8 cellular contexts compared by ENCODE assay signal in the genomic region with DNA sequence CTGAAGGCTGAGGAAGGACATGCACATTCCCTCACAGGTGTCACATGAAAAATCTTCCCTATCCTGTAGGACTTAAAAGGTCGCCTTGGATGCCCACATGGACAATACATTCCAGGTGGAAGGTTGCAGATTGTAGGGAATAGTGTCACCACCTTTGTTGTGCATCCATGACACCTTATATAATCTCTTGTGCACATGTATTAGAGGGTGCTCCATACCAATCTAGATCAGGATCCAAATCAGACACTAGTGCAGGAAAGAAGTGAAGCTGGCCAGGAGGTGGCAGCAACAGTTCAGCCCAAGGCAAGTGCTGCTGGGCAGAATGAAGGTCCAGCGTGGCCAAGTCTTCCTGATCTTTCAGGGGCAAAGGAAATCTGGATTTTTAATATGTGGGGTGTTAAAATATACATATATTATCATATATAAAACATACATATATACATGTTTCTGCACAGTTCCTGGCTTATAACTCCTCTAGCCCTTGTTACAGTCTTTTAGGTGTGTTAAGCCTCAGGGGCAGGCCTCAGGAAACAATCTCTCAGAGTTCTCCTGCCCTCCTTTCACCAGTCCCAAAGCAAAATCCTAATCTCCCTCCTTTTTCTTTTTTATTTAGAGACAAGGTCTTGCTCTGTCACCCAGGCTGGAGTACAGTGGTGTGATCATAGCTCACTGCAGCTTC. TPM values are rescaled to one million over a fixed set of nuclear protein-coding genes. Genes with fewer than 3 reads are reported as not detected.
DNase-seq lines count a peak whose midpoint lies in the region; ATAC-seq and TF ChIP-seq lines count a peak whose summit lies in the region.

No MANE protein-coding gene starts in this region.

- H3K27ac Mint-ChIP-seq in activated naive CD4-positive, alpha-beta T cell treated with anti-CD3 and anti-CD28 coated beads, Interleukin-2, amount 50 U/mL, for 72 hours = peak overlapping the region in 1 of 2 donors; percentile 77

- H2BK120ac ChIP-seq in IMR-90 (ENCODE audit: low read depth, low read length) = no peak overlapping the region

- POLR2A ChIA-PET in IMR-90 (lab: Charles Lee; ENCODE audit: unreplicated experiment) = no interaction called here

- H3K27me3 ChIP-seq in IMR-90 (ENCODE audit: control insufficient read depth, insufficient read depth, low read length) = no peaks in the 10 kb centered on the region
- H3K27me3 ChIP-seq in heart left ventricle = no peaks in the 10 kb centered on the region

- peak; percentile 76 for TF ChIP-seq CTCF in IMR-90 (conservative IDR thresholded peaks at IDR 0.05; ENCODE audit: low read depth, low read length)
- TF ChIP-seq CTCF in heart left ventricle (IDR thresholded peaks at IDR 0.05) = peak; percentile 49 to 80 (median 68)

- peak; percentile 15 for DNase-seq in NK-92 treated with Interleukin-12 subunit alpha and Interleukin-12 subunit beta, amount 100 ng/mL, for 24 hours (lab: John Stamatoyannopoulos, UW)
- DNase-seq in NK-92 (lab: John Stamatoyannopoulos, UW; ENCODE audit: unreplicated experiment) = no peak
- peak; percentile 74 for DNase-seq in IMR-90
- peak; percentile 48 for DNase-seq in RPMI8226
- DNase-seq in activated naive CD4-positive, alpha-beta T cell treated with anti-CD3 and anti-CD28 coated beads, Interleukin-2, amount 50 U/mL, for 72 hours (ENCODE audit: low spot score in 2 of 2) = peak in 1 of 2 donors; percentile 49
- DNase-seq in heart left ventricle = peak; percentile 62 to 75 (median 70)
- DNase-seq in posterior vena cava (ENCODE audit: low spot score) = peak; percentile 89

- no peak overlapping the region for H2AK9ac ChIP-seq in IMR-90 (replicated peaks; ENCODE audit: low read depth, low read length, poor library complexity)

- H3K9me3 ChIP-seq in IMR-90 (ENCODE audit: control insufficient read depth, insufficient read depth, low read length) (no peaks in the 10 kb centered on the region), heart left ventricle (no peaks in the 10 kb centered on the region)

- no TSS peak for BruUV-seq in IMR-90 (replicated peaks; lab: Mats Ljungman, UMichigan)

- H3K9me1 ChIP-seq in IMR-90 (ENCODE audit: insufficient read depth, low read length) = no peaks in the 10 kb centered on the region

- H3K4me1 ChIP-seq in IMR-90 (ENCODE audit: control insufficient read depth, insufficient read depth, low read length) (no peaks in the 10 kb centered on the region), heart left ventricle (peaks cover 0 to 21% (median 2%) of the 10 kb centered on the region in 12 donors)

- CTCF ChIA-PET in IMR-90 (lab: Yijun Ruan, JAX) = interaction anchor here (0.9 to 2.1 kb wide), 4 partner anchors 8 to 272 kb away, joined by 3 to 11 read pairs (median 5); no protein-coding TSS in a partner anchor

- no peak overlapping the region for H4K8ac ChIP-seq in IMR-90 (ENCODE audit: low read depth in 2 of 2, low read length in 2 of 2)

- peak; percentile 87 for TF ChIP-seq RAD21 in IMR-90 (IDR thresholded peaks at IDR 0.05; ENCODE audit: low read length)

- H3K23ac ChIP-seq in IMR-90 (ENCODE audit: low read depth, low read length) = no peak overlapping the region

- H4K91ac ChIP-seq in IMR-90 (ENCODE audit: insufficient read depth, low read depth, low read length) = no peak overlapping the region

- no peak overlapping the region for H3K4me2 ChIP-seq in IMR-90 (ENCODE audit: low read depth, low read length)

- no peaks in the 10 kb centered on the region for H4K20me1 ChIP-seq in IMR-90 (ENCODE audit: insufficient read depth, low read length)

- 0 out of 2 replicates have a peak overlapping the region, but pooled peaks have one; percentile 8 for H2AK5ac ChIP-seq in IMR-90 (ENCODE audit: low read depth, low read length)

- no peak overlapping the region for H3K56ac ChIP-seq in IMR-90 (ENCODE audit: extremely low read depth, insufficient read depth, low read length)

- dilution Hi-C loops in IMR-90 (cut with HindIII; ENCODE audit: low sequenced_read_pairs, unreplicated experiment) = no loop called here

- TF ChIP-seq POLR2A in IMR-90 (IDR thresholded peaks at IDR 0.05; ENCODE audit: low read depth, low read length) (no peak), heart left ventricle (IDR thresholded peaks at IDR 0.05) (no peak)

- no peak overlapping the region for H3K4me3 ChIP-seq in IMR-90 (ENCODE audit: insufficient read depth, low read depth, low read length)
- H3K4me3 ChIP-seq in heart left ventricle = no peak overlapping the region

- peaks cover 0 to 6% of the 10 kb centered on the region in 2 donors for H3K36me3 Mint-ChIP-seq in activated naive CD4-positive, alpha-beta T cell treated with anti-CD3 and anti-CD28 coated beads, Interleukin-2, amount 50 U/mL, for 72 hours

- H3K27ac ChIP-seq in IMR-90 (ENCODE audit: insufficient read depth, low read length) (no peak overlapping the region), heart left ventricle (no peak overlapping the region)

- H3K36me3 ChIP-seq in IMR-90 (ENCODE audit: control insufficient read depth, insufficient read depth, low read length) (peaks cover 7% of the 10 kb centered on the region), heart left ventricle (peaks cover 0 to 82% (median 54%) of the 10 kb centered on the region in 9 donors)

- in situ Hi-C loops in IMR-90 (cut with MboI; ENCODE audit: low sequenced_read_pairs) = loop anchor here (5.0 kb wide), 2 partner anchors 162 to 272 kb away; no protein-coding TSS in a partner anchor

- H3K9ac ChIP-seq in IMR-90 (ENCODE audit: low read depth, low read length) = no peak overlapping the region

- H3K14ac ChIP-seq in IMR-90 (replicated peaks; ENCODE audit: low read depth, low read length) = no peak overlapping the region

- no peak overlapping the region for H2BK20ac ChIP-seq in IMR-90 (ENCODE audit: low read depth, low read length)

- intact Hi-C loops in IMR-90 (cut with micrococcal nuclease) = loop anchor here (1.0 to 2.0 kb wide), 3 partner anchors 164 to 272 kb away; no protein-coding TSS in a partner anchor
- intact Hi-C loops in heart left ventricle (cut with DNase I) = loop anchor here in 8 of 10 donors (2.0 to 10.0 kb wide), 9 partner anchors 159 to 459 kb away; a partner anchor contains a TSS
- intact Hi-C loops in posterior vena cava (cut with DNase I) = no loop called here

- H3K18ac ChIP-seq in IMR-90 (ENCODE audit: low read depth, low read length) = no peak overlapping the region

- no peak overlapping the region for H2BK15ac ChIP-seq in IMR-90 (ENCODE audit: low read depth, low read length)

- H3K4ac ChIP-seq in IMR-90 (ENCODE audit: low read depth, low read length) = no peak overlapping the region

- no peaks in the 10 kb centered on the region for H3K9me3 Mint-ChIP-seq in activated naive CD4-positive, alpha-beta T cell treated with anti-CD3 and anti-CD28 coated beads, Interleukin-2, amount 50 U/mL, for 72 hours

- H4K5ac ChIP-seq in IMR-90 (ENCODE audit: low read depth, low read length) = no peak overlapping the region

- peaks cover 3% of the 10 kb centered on the region in 2 experiments; a peak in 2 of 4 replicates for H3K79me1 ChIP-seq in IMR-90 (ENCODE audit: low read depth in 1 of 2, low read length in 2 of 2)

- ATAC-seq in IMR-90 (ENCODE audit: low read depth) (peak; percentile 86), heart left ventricle (peak; percentile 66 to 85 (median 77)), GM18861 (IDR thresholded peaks at IDR 0.05; ENCODE audit: unreplicated experiment) (no peak)
- peak; percentile 58 to 65 for ATAC-seq in activated naive CD4-positive, alpha-beta T cell treated with anti-CD3 and anti-CD28 coated beads, Interleukin-2, amount 50 U/mL, for 72 hours

- H2AFZ ChIP-seq in IMR-90 (replicated peaks; ENCODE audit: low read length, poor library complexity) = no peak overlapping the region

- H2BK5ac ChIP-seq in IMR-90 (ENCODE audit: low read depth, low read length, poor library complexity, severe bottlenecking) = no peak overlapping the region

- no CpG with 5 or more reads among the region's 2 CpGs for WGBS in IMR-90 (ENCODE audit: extremely low coverage in 2 of 2, insufficient read length in 1 of 2), 2 experiments
- WGBS in heart left ventricle, 4 donors = 37 to 53% (median 48%) methylated on average over 2 of the region's 2 CpGs

RNA-seq across cellular contexts. Expression of a gene that starts 16.6 kb away (rescaled TPM):
- 31.1 and 43.0 TPM in 2 replicates for total RNA-seq in IMR-90 (2012; rRNA removed)
- polyA plus RNA-seq in IMR-90 (2012; rRNA removed) = 45.7 and 54.6 TPM in 2 replicates
- polyA plus RNA-seq in IMR-90 (2012; cell fraction: cytosol; rRNA removed) = 13.7 and 15.5 TPM in 2 replicates
- 11.6 and 39.8 TPM in 2 replicates for polyA plus RNA-seq in IMR-90 (2012; cell fraction: nucleus; rRNA removed; ENCODE audit: low replicate concordance)
- total RNA-seq in activated naive CD4-positive, alpha-beta T cell treated with anti-CD3 and anti-CD28 coated beads, Interleukin-2, amount 50 U/mL, for 72 hours = 10 to 100 TPM; 17.2 to 36.7 TPM
- total RNA-seq in heart left ventricle = 10 to 100 TPM; 16.6 to 27.1 (median 21.6) TPM
- polyA plus RNA-seq in heart left ventricle = 10 to 100 TPM; 12.0 to 43.3 TPM
- total RNA-seq in posterior vena cava = 10 to 100 TPM; 19.0 to 19.1 TPM

RNA-seq across cellular contexts. Expression of a gene that starts 16.9 kb away (rescaled TPM):
- total RNA-seq in IMR-90 (2012; rRNA removed) = 35.1 and 49.2 TPM in 2 replicates
- 37.3 and 47.9 TPM in 2 replicates for polyA plus RNA-seq in IMR-90 (2012; rRNA removed)
- 6.5 and 13.1 TPM in 2 replicates for polyA plus RNA-seq in IMR-90 (2012; cell fraction: cytosol; rRNA removed)
- polyA plus RNA-seq in IMR-90 (2012; cell fraction: nucleus; rRNA removed; ENCODE audit: low replicate concordance) = 12.0 and 79.9 TPM in 2 replicates
- total RNA-seq in activated naive CD4-positive, alpha-beta T cell treated with anti-CD3 and anti-CD28 coated beads, Interleukin-2, amount 50 U/mL, for 72 hours = 10 to 100 TPM; 62.8 to 86.4 TPM
- 10 to 100 TPM; 11.3 to 27.7 (median 22.2) TPM for total RNA-seq in heart left ventricle
- polyA plus RNA-seq in heart left ventricle = 10 to 100 TPM; 12.3 to 20.8 TPM
- total RNA-seq in posterior vena cava = 10 to 100 TPM; 18.0 to 20.6 TPM

RNA-seq across cellular contexts. Expression of a gene that starts 41.3 kb away (rescaled TPM):
- total RNA-seq in IMR-90 (2012; rRNA removed) = 26.2 and 43.9 TPM in 2 replicates
- polyA plus RNA-seq in IMR-90 (2012; rRNA removed) = 28.2 and 35.5 TPM in 2 replicates
- polyA plus RNA-seq in IMR-90 (2012; cell fraction: cytosol; rRNA removed) = 2.6 and 6.0 TPM in 2 replicates
- 19.4 and 266 TPM in 2 replicates for polyA plus RNA-seq in IMR-90 (2012; cell fraction: nucleus; rRNA removed; ENCODE audit: low replicate concordance)
- 100 to 1,000 TPM; 138 to 261 TPM for total RNA-seq in activated naive CD4-positive, alpha-beta T cell treated with anti-CD3 and anti-CD28 coated beads, Interleukin-2, amount 50 U/mL, for 72 hours
- total RNA-seq in heart left ventricle = 10 to 100 TPM; 28.6 to 59.5 (median 39.0) TPM
- 100 to 1,000 TPM in 1 of 2 donors, 10 to 100 TPM in 1; 25.4 to 235 TPM for polyA plus RNA-seq in heart left ventricle
- 100 to 1,000 TPM in 1 of 2 donors, 10 to 100 TPM in 1; 91.2 to 127 TPM for total RNA-seq in posterior vena cava

RNA-seq across cellular contexts. Expression of a gene that starts 57.7 kb away (rescaled TPM):
- total RNA-seq in IMR-90 (2012; rRNA removed) (10.0 and 13.3 TPM in 2 replicates), heart left ventricle (10 to 100 TPM in 8 of 9 donors, 1 to 10 TPM in 1; 6.7 to 38.0 (median 24.0) TPM), posterior vena cava (10 to 100 TPM; 19.2 to 21.3 TPM)
- polyA plus RNA-seq in IMR-90 (2012; rRNA removed) (3.0 and 4.4 TPM in 2 replicates), heart left ventricle (1 to 10 TPM; 7.7 to 8.9 TPM)
- polyA plus RNA-seq in IMR-90 (2012; cell fraction: cytosol; rRNA removed) = 0.78 and 1.5 TPM in 2 replicates
- polyA plus RNA-seq in IMR-90 (2012; cell fraction: nucleus; rRNA removed; ENCODE audit: low replicate concordance) = 0.97 and 7.1 TPM in 2 replicates
- 10 to 100 TPM; 74.6 to 88.0 TPM for total RNA-seq in activated naive CD4-positive, alpha-beta T cell treated with anti-CD3 and anti-CD28 coated beads, Interleukin-2, amount 50 U/mL, for 72 hours

Comparison
In these comparisons a context has a peak if more than half of its experiments do, and no peak if none do; other contexts are left out.
1. intact Hi-C loops: an anchor here in IMR-90 (1.0 to 2.0 kb wide) and heart left ventricle (2.0 to 10.0 kb wide); none called in posterior vena cava.